ENCODE assay signal across 9 cellular contexts in genomic region chr2:241036397-241036963, GRCh38. TPM values are rescaled to one million over a fixed set of nuclear protein-coding genes. Genes with fewer than 3 reads are reported as not detected.
DNase-seq lines count a peak whose midpoint lies in the region; ATAC-seq, FAIRE-seq and TF ChIP-seq lines count a peak whose summit lies in the region.
"Had no signal": no experiment of that assay in that cellular context is flagged by ENCODE, and none has a peak within 500 bp of the region (broad histone marks: within the 10 kb centered on the region; RNA-seq: fewer than 3 reads in every experiment).

No MANE protein-coding gene starts in this region.

- POLR2A ChIA-PET in OCI-LY7 (lab: Charles Lee) (no interaction called here), SK-N-SH (lab: Yijun Ruan, JAX) (no interaction called here)

- H3K4me3 ChIP-seq in OCI-LY7 (ENCODE audit: low read depth, low read length, poor library complexity, severe bottlenecking) (no peak overlapping the region), SK-N-SH (ENCODE audit: low read depth in 2 of 2, low read length in 1 of 2) (no peak overlapping the region)

- peak; percentile 85 for FAIRE-seq in GM12891 (lab: Jason Lieb, UNC)
- FAIRE-seq: islet of Langerhans had no signal

- intact Hi-C loops in OCI-LY7 (cut with micrococcal nuclease; ENCODE audit: unreplicated experiment), result no loop called here

- no peaks in the 10 kb centered on the region for H3K79me2 ChIP-seq in OCI-LY7 (ENCODE audit: insufficient read depth, low read depth, low read length)
- H3K79me2 ChIP-seq in SK-N-SH (ENCODE audit: insufficient read depth), result no peaks in the 10 kb centered on the region

- peak; percentile 80 for ATAC-seq in HG02610 (IDR thresholded peaks at IDR 0.05; ENCODE audit: unreplicated experiment)

- BruUV-seq in OCI-LY7 (replicated peaks; lab: Mats Ljungman, UMichigan), result no TSS peak

- no peaks in the 10 kb centered on the region for H3F3A ChIP-seq in SK-N-SH (replicated peaks; ENCODE audit: insufficient read depth)

- TF ChIP-seq EP300 in SK-N-SH (IDR thresholded peaks at IDR 0.05; ENCODE audit: borderline replicate concordance in 1 of 2, low read depth in 1 of 2, low read length in 1 of 2), result no peak

- no peak for TF ChIP-seq POLR2A in GM12891 (IDR thresholded peaks at IDR 0.05; ENCODE audit: low read depth, low read length)

- H3K4me2 ChIP-seq in OCI-LY7 (ENCODE audit: low read length) (peak overlapping the region; percentile 16; the same call in 1 of the 2 replicates), SK-N-SH (no peak overlapping the region)

- DNase-seq in GM12891 (ENCODE audit: insufficient read length, low spot score) (peak; percentile 84), OCI-LY7 (ENCODE audit: low spot score) (no peak), kidney tubule cell (ENCODE audit: low spot score) (peak; percentile 36), SK-N-SH (no peak), foreskin melanocyte (no peak)
- DNase-seq in activated naive CD8-positive, alpha-beta T cell treated with anti-CD3 and anti-CD28 coated beads, Interleukin-2, amount 50 U/mL, for 16 hours (ENCODE audit: low read depth, low spot score), result peak; percentile 17
- DNase-seq in stimulated activated CD8-positive, alpha-beta memory T cell treated with anti-CD3 and anti-CD28 coated beads, Interleukin-7, amount 100 ng/mL, for 4 hours (ENCODE audit: low read depth in 2 of 2), result peak; percentile 18 to 56

- TF ChIP-seq CTCF in OCI-LY7 (conservative IDR thresholded peaks at IDR 0.05; ENCODE audit: low read length) (no peak), SK-N-SH (IDR thresholded peaks at IDR 0.05) (no peak)

- peaks cover 51% of the 10 kb centered on the region for H3K4me1 ChIP-seq in OCI-LY7 (ENCODE audit: insufficient read depth, low read length, poor library complexity, severe bottlenecking)
- no peaks in the 10 kb centered on the region for H3K4me1 ChIP-seq in SK-N-SH (ENCODE audit: control insufficient read depth in 1 of 2, insufficient read depth in 2 of 2, low read depth in 1 of 2, low read length in 1 of 2)

- CTCF ChIA-PET in OCI-LY7 (lab: Charles Lee; ENCODE audit: unreplicated experiment), result no interaction called here
- CTCF ChIA-PET in SK-N-SH (lab: Yijun Ruan, JAX), result no interaction called here

- H3K9me3 ChIP-seq in OCI-LY7 (ENCODE audit: low read length) (no peaks in the 10 kb centered on the region), SK-N-SH (no peaks in the 10 kb centered on the region)

- H3K36me3 ChIP-seq in OCI-LY7 (ENCODE audit: insufficient read depth, low read length) (no peaks in the 10 kb centered on the region), SK-N-SH (replicated peaks in 1 of 2; ENCODE audit: control insufficient read depth in 1 of 2, insufficient read depth in 2 of 2, low read length in 1 of 2) (no peaks in the 10 kb centered on the region)

- H3K9me2 ChIP-seq in OCI-LY7 (ENCODE audit: insufficient read depth, low read length) (no peaks in the 10 kb centered on the region), SK-N-SH (no peaks in the 10 kb centered on the region)

- H3K9ac ChIP-seq in SK-N-SH, result no peak overlapping the region

- H3K27ac ChIP-seq in OCI-LY7 (ENCODE audit: low read depth, low read length, poor library complexity, severe bottlenecking), result no peak overlapping the region
- H3K27ac ChIP-seq in SK-N-SH (ENCODE audit: low read depth in 2 of 2, low read length in 1 of 2), result no peak overlapping the region

- WGBS in SK-N-SH (ENCODE audit: low lambda C conversion rate), result 78% methylated on average over 27 of the region's 36 CpGs

- H4K20me1 ChIP-seq in OCI-LY7 (ENCODE audit: insufficient read depth, low read length) (no peaks in the 10 kb centered on the region), SK-N-SH (ENCODE audit: insufficient read depth) (no peaks in the 10 kb centered on the region)

- no peak for TF ChIP-seq RAD21 in SK-N-SH (IDR thresholded peaks at IDR 0.05; ENCODE audit: low read length)

- no peaks in the 10 kb centered on the region for H3K27me3 ChIP-seq in SK-N-SH (ENCODE audit: insufficient read depth)

- no peak overlapping the region for H2AFZ ChIP-seq in OCI-LY7 (ENCODE audit: low read length)
- H2AFZ ChIP-seq in SK-N-SH (ENCODE audit: low read depth), result no peak overlapping the region

TF ChIP-seq in GM12891, 5 proteins besides CTCF, POLR2A, EP300 and RAD21:
- TF ChIP-seq POLR2AphosphoS5 (IDR thresholded peaks at IDR 0.05; ENCODE audit: low read depth, low read length) (no peak), POU2F2 (IDR thresholded peaks at IDR 0.05; ENCODE audit: low read depth, low read length) (no peak), SPI1 (IDR thresholded peaks at IDR 0.05; ENCODE audit: low read depth, low read length) (no peak), TAF1 (IDR thresholded peaks at IDR 0.05; ENCODE audit: low read depth, low read length) (no peak), PAX5 (IDR thresholded peaks at IDR 0.05; ENCODE audit: insufficient read depth, low read length, severe bottlenecking) (no peak)

TF ChIP-seq in SK-N-SH, 30 proteins besides CTCF, POLR2A, EP300 and RAD21:
- no peak for TF ChIP-seq TCF12 (IDR thresholded peaks at IDR 0.05)
- no peak for TF ChIP-seq JUND (IDR thresholded peaks at IDR 0.05)
- no peak for TF ChIP-seq NRF1 (IDR thresholded peaks at IDR 0.05; ENCODE audit: low read depth, low read length)
- no peak for TF ChIP-seq SMC3 (IDR thresholded peaks at IDR 0.05; ENCODE audit: low read depth, low read length)
- no peak for TF ChIP-seq TAF1 (IDR thresholded peaks at IDR 0.05; ENCODE audit: borderline replicate concordance, low read depth, low read length)
- TF ChIP-seq MEF2A (IDR thresholded peaks at IDR 0.05; ENCODE audit: borderline replicate concordance, low read depth), result no peak
- TF ChIP-seq MAX (IDR thresholded peaks at IDR 0.05; ENCODE audit: low read depth), result no peak
- TF ChIP-seq FOXM1 (IDR thresholded peaks at IDR 0.05; ENCODE audit: low read depth), result no peak
- TF ChIP-seq FOXJ3 (CRISPR knock-in tag; IDR thresholded peaks at IDR 0.05), result no peak
- no peak for TF ChIP-seq USF2 (IDR thresholded peaks at IDR 0.05; ENCODE audit: borderline replicate concordance, low read depth, low read length)
- no peak for TF ChIP-seq PBX3 (IDR thresholded peaks at IDR 0.05)
- TF ChIP-seq RFX5 (IDR thresholded peaks at IDR 0.05; ENCODE audit: low read length), result no peak
- TF ChIP-seq CHD2 (IDR thresholded peaks at IDR 0.05; ENCODE audit: low read length, partially characterized antibody), result no peak
- no peak for TF ChIP-seq GATA2 (CRISPR knock-in tag; IDR thresholded peaks at IDR 0.05)
- TF ChIP-seq TEAD4 (IDR thresholded peaks at IDR 0.05; ENCODE audit: borderline replicate concordance, insufficient read depth), result no peak
- no peak for TF ChIP-seq POLR2AphosphoS5 (IDR thresholded peaks at IDR 0.05; ENCODE audit: low read depth, low read length)
- no peak for TF ChIP-seq MXI1 (IDR thresholded peaks at IDR 0.05; ENCODE audit: low read depth, low read length)
- no peak for TF ChIP-seq ELF1 (IDR thresholded peaks at IDR 0.05)
TF ChIP-seq in SK-N-SH: peak in this region for 0.

RNA-seq across cellular contexts. Expression of gene SNED1, which starts 38.1 kb away (rescaled TPM):
- polyA plus RNA-seq in GM12891 (2012; ENCODE audit: low read depth, missing spikeins), result 0.42 TPM
- 2.8 and 3.5 TPM in 2 replicates for total RNA-seq in OCI-LY7 (2014; rRNA removed; shearing (Covaris generic))
- total RNA-seq in OCI-LY7 (2022), result 13.6 and 15.3 TPM in 2 replicates
- 0.03 TPM in 2 replicates for polyA plus RNA-seq in SK-N-SH (2012; rRNA removed)
- polyA plus RNA-seq in SK-N-SH (2012; cell fraction: cytosol; rRNA removed), result 0.05 and 0.09 TPM in 2 replicates
- 0.12 and 0.26 TPM in 2 replicates for polyA plus RNA-seq in SK-N-SH (2012; cell fraction: nucleus; rRNA removed)

Comparison
In these comparisons a context has a peak if more than half of its experiments do, and no peak if none do; other contexts are left out.
1. DNase-seq: peak in GM12891 (single experiment), activated naive CD8-positive, alpha-beta T cell treated with anti-CD3 and anti-CD28 coated beads, Interleukin-2, amount 50 U/mL, for 16 hours (single experiment), kidney tubule cell (single experiment) and stimulated activated CD8-positive, alpha-beta memory T cell treated with anti-CD3 and anti-CD28 coated beads, Interleukin-7, amount 100 ng/mL, for 4 hours (2 of 2); none in OCI-LY7 (single experiment), SK-N-SH (single experiment) and foreskin melanocyte (single experiment).